Comparison of ENCODE assay signal across 12 cellular contexts in the genomic region with DNA sequence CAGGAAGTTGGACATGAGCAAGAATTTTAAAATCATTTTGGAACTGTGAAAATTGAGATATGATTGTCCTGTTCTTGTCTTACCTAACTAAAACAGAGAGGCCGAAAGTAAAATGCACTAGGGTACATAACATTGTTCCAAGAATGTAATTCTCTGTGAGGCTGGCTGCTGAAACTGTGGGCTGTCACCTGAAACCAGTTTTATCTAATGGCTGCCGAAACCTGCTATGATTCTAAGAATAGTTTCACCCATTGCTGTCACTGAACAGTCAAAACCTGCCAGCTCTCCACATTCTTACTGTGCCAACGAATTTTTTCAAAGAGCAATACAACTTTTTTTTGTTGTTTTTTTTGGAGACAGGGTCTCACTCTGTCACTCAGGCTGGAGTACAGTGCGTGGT.
DNase-seq lines count a peak whose midpoint lies in the region; ATAC-seq lines count a peak whose summit lies in the region.
"Had no signal": no experiment of that assay in that cellular context is flagged by ENCODE, and none has a peak within 500 bp of the region (broad histone marks: within the 10 kb centered on the region; RNA-seq: fewer than 3 reads in every experiment).

No MANE protein-coding gene starts in this region.

- intact Hi-C loops in sciatic nerve (cut with DNase I): no loop called here

- DNase-seq in myocyte (ENCODE audit: low read depth): peak; percentile 22
- DNase-seq in NCI-H510A treated with DMSO at 0.1 percent for 48 hours (lab: John Stamatoyannopoulos, UW): no peak
- no peak for DNase-seq in sciatic nerve (ENCODE audit: low spot score)
- no peak for DNase-seq in NOMO-1 (lab: John Stamatoyannopoulos, UW; ENCODE audit: unreplicated experiment in 2 of 2)
- DNase-seq: activated CD4-positive, alpha-beta T cell treated with anti-CD3 and anti-CD28 coated beads, Interleukin-2, amount 50 U/mL, for 4 hours; erythroblast; H9; mesendoderm; NCI-H2081 treated with DMSO at 0.1 percent for 48 hours had no signal

- peak; percentile 75 for ATAC-seq in GM19023 (IDR thresholded peaks at IDR 0.05; ENCODE audit: unreplicated experiment)
- peak; percentile 88 for ATAC-seq in GM21723 (IDR thresholded peaks at IDR 0.05; ENCODE audit: unreplicated experiment)
- ATAC-seq in HG03196 (IDR thresholded peaks at IDR 0.05; ENCODE audit: unreplicated experiment): peak; percentile 78
- no peak for ATAC-seq in sciatic nerve
